24 cellular contexts compared by ENCODE assay signal in the genomic region with DNA sequence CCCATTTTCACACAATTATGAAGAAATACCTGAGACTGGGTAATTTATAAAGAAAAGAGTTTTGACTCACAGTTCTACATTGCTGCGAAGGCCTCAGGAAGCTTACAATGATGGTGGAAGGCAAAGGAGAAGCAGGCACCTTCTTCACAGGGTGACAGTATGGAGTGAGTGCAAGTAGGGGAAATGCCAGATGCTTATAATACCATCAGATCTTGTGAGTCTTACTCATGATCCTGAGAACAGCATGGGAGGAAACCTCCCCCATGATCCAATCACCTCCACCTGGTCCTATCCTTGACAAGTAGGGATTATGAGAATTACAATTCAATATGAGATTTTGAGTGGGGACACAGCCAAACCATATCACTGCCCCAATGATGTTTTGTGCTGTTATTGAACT.
"Had no signal": no experiment of that assay in that cellular context is flagged by ENCODE, and none has a peak within 500 bp of the region (broad histone marks: within the 10 kb centered on the region; RNA-seq: fewer than 3 reads in every experiment).

No MANE protein-coding gene starts in this region.

- H3K9me3 Mint-ChIP-seq: natural killer cell had no signal

- H3K27me3 Mint-ChIP-seq: activated CD4-positive, alpha-beta T cell treated with anti-CD3 and anti-CD28 coated beads for 36 hours; memory B cell had no signal

- H3K4me1 Mint-ChIP-seq: memory B cell had no signal

- H3K36me3 Mint-ChIP-seq: activated naive CD4-positive, alpha-beta T cell treated with anti-CD3 and anti-CD28 coated beads, Interleukin-2, amount 50 U/mL, for 72 hours; memory B cell; natural killer cell; WTC11 had no signal

- DNase-seq: activated CD4-positive, alpha-beta T cell treated with anti-CD3 and anti-CD28 coated beads for 36 hours; activated CD8-positive, alpha-beta memory T cell treated with anti-CD3 and anti-CD28 coated beads, Interleukin-2, amount 10 ng/mL, durations not matched to agents 7 days and 5 days; activated CD8-positive, alpha-beta T cell treated with anti-CD3 and anti-CD28 coated beads, Interleukin-2, amount 10 ng/mL, durations not matched to agents 7 days and 5 days; activated naive CD4-positive, alpha-beta T cell; activated T-cell treated with anti-CD3 and anti-CD28 coated beads for 4 hours; activated T-cell treated with anti-CD3 and anti-CD28 coated beads, Interleukin-2, amount 50 U/mL, for 72 hours; anterior cingulate cortex; cerebellar nuclear complex; dorsolateral prefrontal cortex; esophagus squamous epithelium; islet precursor cell; left colon; natural killer cell; stimulated activated CD4-positive, alpha-beta T cell treated with anti-CD3 and anti-CD28 coated beads, Interleukin-12 subunit alpha, Interleukin-12 subunit beta, amount 100 ng/mL, for 4 hours; stimulated activated CD4-positive, alpha-beta T cell treated with anti-CD3 and anti-CD28 coated beads, Interleukin-4, amount 100 ng/mL, for 1 hour; stimulated activated naive CD8-positive, alpha-beta T cell treated with anti-CD3 and anti-CD28 coated beads, Interleukin-15, Interleukin-2, amounts not matched to agents 100 U/mL and 50 U/mL, for 24 hours; T-helper 2 cell; testis; transverse colon had no signal

- H3K27ac Mint-ChIP-seq: activated CD4-positive, alpha-beta T cell treated with anti-CD3 and anti-CD28 coated beads for 36 hours; activated CD8-positive, alpha-beta memory T cell treated with anti-CD3 and anti-CD28 coated beads, Interleukin-2, amount 10 ng/mL, durations not matched to agents 7 days and 5 days; activated CD8-positive, alpha-beta T cell treated with anti-CD3 and anti-CD28 coated beads, Interleukin-2, amount 10 ng/mL, durations not matched to agents 7 days and 5 days; activated naive CD4-positive, alpha-beta T cell treated with anti-CD3 and anti-CD28 coated beads, Interleukin-2, amount 50 U/mL, for 72 hours; activated T-cell treated with anti-CD3 and anti-CD28 coated beads, Interleukin-2, amount 50 U/mL, for 72 hours; memory B cell; natural killer cell; WTC11 had no signal

- H3K4me3 ChIP-seq: cardiac muscle cell, coronary artery, dorsolateral prefrontal cortex, esophagus squamous epithelium, testis, transverse colon had no signal

- H3K4me3 Mint-ChIP-seq: activated CD4-positive, alpha-beta T cell treated with anti-CD3 and anti-CD28 coated beads for 36 hours; activated CD8-positive, alpha-beta memory T cell treated with anti-CD3 and anti-CD28 coated beads, Interleukin-2, amount 10 ng/mL, durations not matched to agents 7 days and 5 days; activated CD8-positive, alpha-beta T cell treated with anti-CD3 and anti-CD28 coated beads, Interleukin-2, amount 10 ng/mL, durations not matched to agents 7 days and 5 days; activated T-cell treated with anti-CD3 and anti-CD28 coated beads, Interleukin-2, amount 50 U/mL, for 72 hours; memory B cell; natural killer cell; WTC11 had no signal
